ENCODE assay signal across 8 cellular contexts in genomic region chr10:95242581-95243317, GRCh38. TPM values are rescaled to one million over a fixed set of nuclear protein-coding genes. Genes with fewer than 3 reads are reported as not detected.
DNase-seq lines count a peak whose midpoint lies in the region; ATAC-seq and TF ChIP-seq lines count a peak whose summit lies in the region.

No MANE protein-coding gene starts in this region.

- ATAC-seq in HG03520 (IDR thresholded peaks at IDR 0.05; ENCODE audit: unreplicated experiment) (no peak), GM18858 (IDR thresholded peaks at IDR 0.05; ENCODE audit: unreplicated experiment) (no peak)

- intact Hi-C loops in dorsolateral prefrontal cortex (cut with DNase I): loop anchor here in 1 of 2 donors (2.0 kb wide), 1 partner anchor 110 kb away; no protein-coding TSS in a partner anchor

- DNase-seq in COR-L47 (lab: John Stamatoyannopoulos, UW) (peak; percentile 11), GM13977 (ENCODE audit: low spot score) (peak; percentile 21), Peyer's patch (no peak), dorsolateral prefrontal cortex (peak in 3 of 10 donors; percentile 25 to 51 (median 44)), myocyte (ENCODE audit: low read depth) (peak; percentile 79)
- DNase-seq in activated CD4-positive, CD25-positive, alpha-beta regulatory T cell treated with anti-CD3 and anti-CD28 coated beads, Interleukin-2, amount 50 U/mL, for 72 hours: no peak

- in situ Hi-C loops in GM13977 (cut with MboI; ENCODE audit: low pct_unique_long_range_greater_than_20kb, low sequenced_read_pairs, unreplicated experiment): loop anchor here (10.0 kb wide), 1 partner anchor 122 kb away; no protein-coding TSS in a partner anchor

- H3K27ac ChIP-seq in Peyer's patch: no peak overlapping the region
- H3K27ac ChIP-seq in dorsolateral prefrontal cortex: no peak overlapping the region

- peaks cover 0 to 5% (median 0%) of the 10 kb centered on the region in 4 donors for H3K4me1 ChIP-seq in Peyer's patch

- TF ChIP-seq POLR2A in Peyer's patch (IDR thresholded peaks at IDR 0.05): no peak

- H3K4me3 ChIP-seq in Peyer's patch: no peak overlapping the region
- H3K4me3 ChIP-seq in dorsolateral prefrontal cortex: no peak overlapping the region

- H3K36me3 ChIP-seq in Peyer's patch: peaks cover 0 to 78% (median 0%) of the 10 kb centered on the region in 3 donors

- TF ChIP-seq CTCF in GM13977 (IDR thresholded peaks at IDR 0.05; ENCODE audit: extremely low read depth, insufficient read depth, missing control alignments): peak; percentile 54
- peak in 4 of 6 experiments; percentile 13 to 58 (median 52) for TF ChIP-seq CTCF in Peyer's patch (IDR thresholded peaks at IDR 0.05)
- TF ChIP-seq CTCF in dorsolateral prefrontal cortex (IDR thresholded peaks at IDR 0.05 in 54 of 56, conservative IDR thresholded peaks at IDR 0.05 in 2 of 56; ENCODE audit: low read depth in 1 of 56, partially characterized antibody in 56 of 56): peak in 55 of 56 donors; percentile 25 to 78 (median 58)

- no peaks in the 10 kb centered on the region for H3K9me3 ChIP-seq in Peyer's patch

- H3K27me3 ChIP-seq in Peyer's patch: no peaks in the 10 kb centered on the region
- peaks cover 0 to 16% (median 0%) of the 10 kb centered on the region in 45 donors for H3K27me3 ChIP-seq in dorsolateral prefrontal cortex

RNA-seq across cellular contexts. Expression of gene PDLIM1, which starts 48.1 kb away (rescaled TPM):
- total RNA-seq in Peyer's patch: 100 to 1,000 TPM; 180 to 351 (median 240) TPM
- total RNA-seq in dorsolateral prefrontal cortex: 10 to 100 TPM in 50 of 120 experiments, 1 to 10 TPM in 70; 1.6 to 58.4 (median 8.8) TPM
- total RNA-seq in myocyte: 2.1 and 3.9 TPM in 2 replicates
- 213 TPM for polyA plus RNA-seq in myocyte (2012)

RNA-seq across cellular contexts. Expression of gene ACSM6, which starts 48.7 kb away (rescaled TPM):
- total RNA-seq in Peyer's patch (not detected), dorsolateral prefrontal cortex (not detected), myocyte (not detected in 2 replicates)
- 0.08 TPM for polyA plus RNA-seq in myocyte (2012)

Comparison
In these comparisons a context has a peak if more than half of its experiments do, and no peak if none do; other contexts are left out.
1. DNase-seq: peak in COR-L47 (single experiment), GM13977 (single experiment) and myocyte (single experiment); none in Peyer's patch (0 of 3) and activated CD4-positive, CD25-positive, alpha-beta regulatory T cell treated with anti-CD3 and anti-CD28 coated beads, Interleukin-2, amount 50 U/mL, for 72 hours (single experiment).
2. Peak in every context shown above with its lines, with median percentiles within 50 percentile points of each other: CTCF ChIP-seq.